Comparison of ENCODE assay signal across 21 cellular contexts in the genomic region with DNA sequence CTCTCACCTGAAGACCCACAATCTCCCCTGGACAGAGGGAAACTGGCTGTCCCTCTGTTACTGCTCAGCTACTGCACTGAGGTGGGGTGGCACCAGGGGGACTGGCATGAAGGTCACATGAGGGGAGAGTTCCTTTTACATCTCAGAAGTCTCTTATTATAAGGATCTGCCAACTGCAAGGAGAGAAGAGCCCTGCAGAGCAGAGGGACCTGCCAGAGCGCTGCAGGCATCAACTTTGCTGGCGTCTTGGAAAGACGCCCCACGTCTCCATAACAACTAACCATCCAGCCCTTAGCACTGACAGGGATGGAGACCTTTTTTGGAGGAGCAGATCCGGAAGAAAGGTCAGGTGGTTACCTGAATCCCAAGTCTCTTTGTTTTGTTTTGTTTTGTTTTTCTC.
DNase-seq lines count a peak whose midpoint lies in the region; ATAC-seq and TF ChIP-seq lines count a peak whose summit lies in the region.
"Had no signal": no experiment of that assay in that cellular context is flagged by ENCODE, and none has a peak within 500 bp of the region (broad histone marks: within the 10 kb centered on the region; RNA-seq: fewer than 3 reads in every experiment).

No MANE protein-coding gene starts in this region.

- no peak for ATAC-seq in aorta (ENCODE audit: low FRiP score)
- ATAC-seq: A549 had no signal

- H3K27ac ChIP-seq in ascending aorta (peak overlapping the region; percentile 93 to 98), esophagus squamous epithelium (peak overlapping the region in 3 of 4 donors; percentile 60 to 74 (median 67)), sigmoid colon (peak overlapping the region; percentile 67 to 87 (median 72)), aorta (ENCODE audit: low read depth in 1 of 2, low read length in 2 of 2) (peak overlapping the region; percentile 91 to 100), adrenal gland (no peak overlapping the region), Peyer's patch (peak overlapping the region in 1 of 4 donors; percentile 16), prostate gland (no peak overlapping the region)
- H3K27ac ChIP-seq: A549, SJCRH30 had no signal

- no peaks in the 10 kb centered on the region for H3K9me3 ChIP-seq in ascending aorta
- no peaks in the 10 kb centered on the region for H3K9me3 ChIP-seq in esophagus squamous epithelium
- no peaks in the 10 kb centered on the region for H3K9me3 ChIP-seq in sigmoid colon
- no peaks in the 10 kb centered on the region for H3K9me3 ChIP-seq in aorta (ENCODE audit: control insufficient read depth, low read length)
- H3K9me3 ChIP-seq in adrenal gland (replicated peaks in 1 of 3) = no peaks in the 10 kb centered on the region
- no peaks in the 10 kb centered on the region for H3K9me3 ChIP-seq in Peyer's patch
- H3K9me3 ChIP-seq in prostate gland = no peaks in the 10 kb centered on the region
- H3K9me3 ChIP-seq: A549, BE2C, SJCRH30 had no signal

- DNase-seq in ascending aorta (ENCODE audit: low spot score in 2 of 2) (no peak), esophagus squamous epithelium (lab: John Stamatoyannopoulos, UW) (no peak), sigmoid colon (no peak), aorta (peak in 1 of 2 donors; percentile 74), adrenal gland (no peak), Peyer's patch (no peak), prostate gland (ENCODE audit: low spot score) (no peak)
- DNase-seq: BE2C; CD4-positive, CD25-positive, alpha-beta regulatory T cell; COR-L47; DMS 273 treated with DMSO at 0.1 percent for 48 hours; DMS79 treated with DMSO at 0.1 percent for 48 hours; KBM-7; MM.1S; NCI-H1048; NCI-H1417 treated with DMSO at 0.1 percent for 48 hours; NCI-H187; NCI-H69; NK-92 treated with Interleukin-12 subunit alpha and Interleukin-12 subunit beta, amount 100 ng/mL, for 24 hours; SJCRH30 had no signal

- TF ChIP-seq CTCF in ascending aorta (IDR thresholded peaks at IDR 0.05) (no peak), esophagus squamous epithelium (IDR thresholded peaks at IDR 0.05) (no peak), sigmoid colon (IDR thresholded peaks at IDR 0.05) (no peak), adrenal gland (IDR thresholded peaks at IDR 0.05) (no peak), Peyer's patch (IDR thresholded peaks at IDR 0.05) (no peak), prostate gland (IDR thresholded peaks at IDR 0.05) (no peak)

- no peak for TF ChIP-seq EP300 in sigmoid colon (IDR thresholded peaks at IDR 0.05)

- intact Hi-C loops in ascending aorta (cut with DNase I) (loop anchor here (10.0 kb wide), 1 partner anchor 404 kb away; no protein-coding TSS in a partner anchor), esophagus squamous epithelium (cut with DNase I) (no loop called here), sigmoid colon (cut with DNase I) (no loop called here), aorta (cut with DNase I) (loop anchor here (2.0 to 5.0 kb wide), 2 partner anchors 64 to 138 kb away; no protein-coding TSS in a partner anchor), adrenal gland (cut with DNase I) (no loop called here), prostate gland (cut with DNase I) (no loop called here)

- H3K27me3 ChIP-seq in ascending aorta (no peaks in the 10 kb centered on the region), esophagus squamous epithelium (peaks cover 0 to 37% (median 0%) of the 10 kb centered on the region in 4 donors), sigmoid colon (no peaks in the 10 kb centered on the region), aorta (ENCODE audit: control insufficient read depth in 1 of 2, insufficient read depth in 2 of 2, low read length in 1 of 2) (no peaks in the 10 kb centered on the region), adrenal gland (no peaks in the 10 kb centered on the region), Peyer's patch (no peaks in the 10 kb centered on the region), prostate gland (replicated peaks; ENCODE audit: insufficient read depth) (no peaks in the 10 kb centered on the region)
- H3K27me3 ChIP-seq: BE2C, SJCRH30 had no signal

- H3K4me1 ChIP-seq in ascending aorta = peaks cover 22 to 93% of the 10 kb centered on the region in 2 donors
- peaks cover 4 to 57% (median 29%) of the 10 kb centered on the region in 3 donors for H3K4me1 ChIP-seq in esophagus squamous epithelium
- peaks cover 0 to 99% (median 91%) of the 10 kb centered on the region in 4 donors for H3K4me1 ChIP-seq in sigmoid colon
- H3K4me1 ChIP-seq in aorta (ENCODE audit: control insufficient read depth in 1 of 2, insufficient read depth in 2 of 2, low read length in 2 of 2) = peaks cover 13 to 31% of the 10 kb centered on the region in 2 donors
- H3K4me1 ChIP-seq in adrenal gland (replicated peaks in 1 of 2) = peaks cover 8 to 16% of the 10 kb centered on the region in 2 donors
- peaks cover 0 to 3% (median 0%) of the 10 kb centered on the region in 4 donors for H3K4me1 ChIP-seq in Peyer's patch
- H3K4me1 ChIP-seq in prostate gland (replicated peaks) = no peaks in the 10 kb centered on the region

- H3K36me3 ChIP-seq in ascending aorta = no peaks in the 10 kb centered on the region
- no peaks in the 10 kb centered on the region for H3K36me3 ChIP-seq in esophagus squamous epithelium
- no peaks in the 10 kb centered on the region for H3K36me3 ChIP-seq in sigmoid colon
- no peaks in the 10 kb centered on the region for H3K36me3 ChIP-seq in aorta (ENCODE audit: control insufficient read depth in 1 of 2, insufficient read depth in 2 of 2, low read length in 1 of 2)
- no peaks in the 10 kb centered on the region for H3K36me3 ChIP-seq in adrenal gland (replicated peaks in 1 of 2)
- H3K36me3 ChIP-seq in Peyer's patch = no peaks in the 10 kb centered on the region
- no peaks in the 10 kb centered on the region for H3K36me3 ChIP-seq in prostate gland
- H3K36me3 ChIP-seq: BE2C, SJCRH30 had no signal

- no peak for TF ChIP-seq POLR2A in esophagus squamous epithelium (IDR thresholded peaks at IDR 0.05)
- no peak for TF ChIP-seq POLR2A in sigmoid colon (IDR thresholded peaks at IDR 0.05)
- no peak for TF ChIP-seq POLR2A in adrenal gland (IDR thresholded peaks at IDR 0.05)
- TF ChIP-seq POLR2A in Peyer's patch (IDR thresholded peaks at IDR 0.05) = no peak
- no peak for TF ChIP-seq POLR2A in prostate gland (IDR thresholded peaks at IDR 0.05)

- H3K4me3 ChIP-seq in ascending aorta (no peak overlapping the region), esophagus squamous epithelium (no peak overlapping the region), sigmoid colon (no peak overlapping the region), aorta (ENCODE audit: low read length in 2 of 2) (no peak overlapping the region), adrenal gland (no peak overlapping the region), Peyer's patch (no peak overlapping the region), prostate gland (no peak overlapping the region)
- H3K4me3 ChIP-seq: A549, SJCRH30 had no signal

- 28 to 76% methylated on average over 5 of the region's 5 CpGs for WGBS in esophagus squamous epithelium, 2 donors
- 90 to 91% methylated on average over 5 of the region's 5 CpGs for WGBS in sigmoid colon, 2 donors
- 13 to 15% methylated on average over 5 of the region's 5 CpGs for WGBS in aorta, 2 donors
- WGBS in adrenal gland, 4 donors = 85 to 97% (median 92%) methylated on average over 5 of the region's 5 CpGs
- WGBS in prostate gland = 56% methylated on average over 5 of the region's 5 CpGs

Comparison
In these comparisons a context has a peak if more than half of its experiments do, and no peak if none do; other contexts are left out.
1. H3K27ac ChIP-seq: peak in ascending aorta (2 of 2), esophagus squamous epithelium (3 of 4), sigmoid colon (4 of 4) and aorta (2 of 2); none in adrenal gland (0 of 5) and prostate gland (0 of 2).
2. intact Hi-C loops: an anchor here in ascending aorta (10.0 kb wide) and aorta (2.0 to 5.0 kb wide); none called in esophagus squamous epithelium, sigmoid colon, adrenal gland and prostate gland.